25 cellular contexts compared by ENCODE assay signal in the genomic region with DNA sequence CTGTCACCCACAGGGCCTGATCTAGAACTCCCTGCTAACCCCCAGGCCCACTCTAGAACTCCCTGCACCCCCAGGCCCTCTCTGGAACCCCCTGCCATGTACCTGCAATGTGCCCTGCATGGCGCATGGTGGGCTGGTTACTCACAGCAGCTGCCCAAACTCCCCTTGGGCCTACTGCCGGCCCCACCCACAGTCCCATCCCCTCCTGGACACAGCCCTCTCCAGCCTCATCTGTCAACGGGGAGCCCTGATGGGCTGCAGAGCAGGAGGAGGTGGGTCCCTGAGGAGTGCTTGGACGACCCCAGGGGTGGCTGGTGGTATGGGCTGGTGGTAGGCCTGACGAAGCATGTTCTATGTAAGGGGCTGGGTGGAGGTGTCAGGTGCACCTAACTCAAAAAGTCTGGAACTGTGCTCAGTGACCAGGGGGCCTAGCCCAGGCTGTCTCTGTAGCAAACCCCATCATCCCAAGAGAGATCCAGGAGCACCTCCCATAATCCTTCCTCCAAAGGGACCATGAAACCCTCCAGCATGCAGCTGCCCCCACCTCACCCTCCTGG. TPM values are rescaled to one million over a fixed set of nuclear protein-coding genes. Genes with fewer than 3 reads are reported as not detected.
"Had no signal": no experiment of that assay in that cellular context is flagged by ENCODE, and none has a peak within 500 bp of the region (broad histone marks: within the 10 kb centered on the region; RNA-seq: fewer than 3 reads in every experiment).

No MANE protein-coding gene starts in this region.

- H3K27ac ChIP-seq: dorsolateral prefrontal cortex, gastrocnemius medialis, heart right ventricle, ovary, tibial artery, upper lobe of right lung had no signal

- H3K4me3 Mint-ChIP-seq: central memory CD8-positive, alpha-beta T cell; naive B cell; nephron progenitor cell; stimulated activated naive CD8-positive, alpha-beta T cell treated with anti-CD3 and anti-CD28 coated beads, Interleukin-15, Interleukin-2, amounts not matched to agents 100 ng/mL and 50 ng/mL, for 24 hours had no signal

- H3K4me1 ChIP-seq: gastrocnemius medialis had no signal

- H3K27me3 ChIP-seq: gastrocnemius medialis, ovary, upper lobe of right lung had no signal

- H3K9me3 ChIP-seq: gastrocnemius medialis, heart right ventricle, ovary, tibial artery, upper lobe of right lung had no signal

- ATAC-seq: esophagus mucosa, gastrocnemius medialis, heart right ventricle, left cardiac atrium, left ventricle myocardium superior, right cardiac atrium, upper lobe of right lung had no signal

- H3K27me3 Mint-ChIP-seq: central memory CD8-positive, alpha-beta T cell; stimulated activated naive CD8-positive, alpha-beta T cell treated with anti-CD3 and anti-CD28 coated beads, Interleukin-15, Interleukin-2, amounts not matched to agents 100 ng/mL and 50 ng/mL, for 24 hours had no signal

- H3K36me3 Mint-ChIP-seq: naive B cell had no signal

- DNase-seq: cortex of kidney; dorsolateral prefrontal cortex; effector CD8-positive, alpha-beta T cell; gastrocnemius medialis; heart right ventricle; hypothalamus; left cardiac atrium; left ventricle myocardium superior; mesenchymal stem cell; naive B cell; nephron progenitor cell; ovary; small intestine; stimulated activated CD4-positive, alpha-beta T cell treated with anti-CD3 and anti-CD28 coated beads, Interleukin-2, amount 100 ng/mL, for 48 hours; tibial artery; upper lobe of right lung had no signal

- H3K27ac Mint-ChIP-seq: naive B cell; nephron progenitor cell; stimulated activated naive CD8-positive, alpha-beta T cell treated with anti-CD3 and anti-CD28 coated beads, Interleukin-15, Interleukin-2, amounts not matched to agents 100 ng/mL and 50 ng/mL, for 24 hours had no signal

- H3K4me3 ChIP-seq: dorsolateral prefrontal cortex, gastrocnemius medialis, heart right ventricle, lung, ovary, tibial artery, upper lobe of right lung had no signal

- H3K36me3 ChIP-seq: gastrocnemius medialis, heart right ventricle, ovary, tibial artery, upper lobe of right lung had no signal

- H3K9me3 Mint-ChIP-seq: central memory CD8-positive, alpha-beta T cell; nephron progenitor cell; stimulated activated naive CD8-positive, alpha-beta T cell treated with anti-CD3 and anti-CD28 coated beads, Interleukin-15, Interleukin-2, amounts not matched to agents 100 ng/mL and 50 ng/mL, for 24 hours had no signal

- H3K4me1 Mint-ChIP-seq: central memory CD8-positive, alpha-beta T cell; naive B cell had no signal

RNA-seq across cellular contexts. Expression of a gene that starts 19.0 kb away (rescaled TPM):
- total RNA-seq: esophagus mucosa, fibroblast of lung, gastrocnemius medialis, heart right ventricle, kidney, left cardiac atrium, left ventricle myocardium superior, lung, ovary, posterior vena cava, right cardiac atrium, temporal lobe, upper lobe of right lung had no signal
- polyA plus RNA-seq: fibroblast of lung, heart right ventricle, lung, ovary, right cardiac atrium, small intestine had no signal
